In the genomic region with DNA sequence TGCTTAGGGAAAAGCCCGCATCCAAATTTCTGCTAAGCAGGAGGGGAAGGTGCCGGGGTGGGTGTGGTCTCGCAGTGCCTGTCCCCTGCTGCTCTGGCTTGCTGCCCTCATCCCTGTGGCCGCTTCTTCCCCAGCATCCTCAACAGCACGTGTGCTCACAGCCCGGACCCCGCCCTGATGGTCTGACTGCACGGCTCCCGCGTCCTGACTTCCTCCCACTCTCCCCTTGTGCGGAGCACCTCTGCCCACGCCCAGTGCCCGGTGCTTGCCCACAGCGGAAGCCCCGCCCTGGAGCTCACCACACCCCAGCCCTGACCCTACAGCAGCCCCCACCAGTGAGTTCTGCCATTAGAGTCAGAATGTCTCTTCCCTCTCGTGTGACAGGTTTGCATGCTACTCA, we compare ENCODE assay signal across 22 cellular contexts.
"Had no signal": no experiment of that assay in that cellular context is flagged by ENCODE, and none has a peak within 500 bp of the region (broad histone marks: within the 10 kb centered on the region; RNA-seq: fewer than 3 reads in every experiment).

No MANE protein-coding gene starts in this region.

- ATAC-seq: activated naive CD8-positive, alpha-beta T cell treated with anti-CD3 and anti-CD28 coated beads, Interleukin-2, amount 50 U/mL, for 24 hours; gastroesophageal sphincter; heart left ventricle; mucosa of descending colon; T-cell had no signal

- H3K27me3 Mint-ChIP-seq: activated CD4-positive, alpha-beta T cell treated with anti-CD3 and anti-CD28 coated beads, Interleukin-2, amount 10 ng/mL, durations not matched to agents 24 days and 14 days; activated naive CD8-positive, alpha-beta T cell treated with anti-CD3 and anti-CD28 coated beads, Interleukin-2, amount 50 U/mL, for 24 hours; central memory CD8-positive, alpha-beta T cell; T-cell had no signal

- H3K36me3 Mint-ChIP-seq: activated naive CD4-positive, alpha-beta T cell treated with anti-CD3 and anti-CD28 coated beads, Interleukin-2, amount 10 ng/mL, durations not matched to agents 7 days and 5 days; memory B cell; naive B cell; T-cell had no signal

- H3K36me3 ChIP-seq: esophagus muscularis mucosa, gastroesophageal sphincter, heart left ventricle, stomach had no signal

- H3K9me3 Mint-ChIP-seq: activated CD4-positive, alpha-beta T cell treated with anti-CD3 and anti-CD28 coated beads, Interleukin-2, amount 10 ng/mL, durations not matched to agents 24 days and 14 days; activated naive CD4-positive, alpha-beta T cell treated with anti-CD3 and anti-CD28 coated beads, Interleukin-2, amount 10 ng/mL, durations not matched to agents 7 days and 5 days; activated naive CD8-positive, alpha-beta T cell treated with anti-CD3 and anti-CD28 coated beads, Interleukin-2, amount 50 U/mL, for 24 hours; central memory CD8-positive, alpha-beta T cell; memory B cell; naive B cell; neural crest cell; T-cell had no signal

- DNase-seq: activated CD4-positive, alpha-beta T cell treated with anti-CD3 and anti-CD28 coated beads, Interleukin-2, amount 10 ng/mL, durations not matched to agents 24 days and 14 days; activated CD8-positive, alpha-beta memory T cell treated with anti-CD3 and anti-CD28 coated beads for 24 hours; activated CD8-positive, alpha-beta memory T cell treated with anti-CD3 and anti-CD28 coated beads, Interleukin-2, amount 50 U/mL, for 48 hours; activated effector memory CD4-positive, alpha-beta T cell treated with Interleukin-2 at 50 U/mL for 16 hours; activated naive CD4-positive, alpha-beta T cell treated with anti-CD3 and anti-CD28 coated beads, Interleukin-2, amount 10 ng/mL, durations not matched to agents 7 days and 5 days; activated naive CD8-positive, alpha-beta T cell treated with anti-CD3 and anti-CD28 coated beads, Interleukin-2, amount 50 U/mL, for 24 hours; activated T-cell treated with anti-CD3 and anti-CD28 coated beads, Interleukin-2, amount 50 U/mL, for 48 hours; kidney glomerular epithelial cell; naive B cell; stimulated activated CD4-positive, alpha-beta T cell treated with anti-CD3 and anti-CD28 coated beads, Interleukin-2, amount 100 ng/mL, for 48 hours; stomach; T-cell; trophoblast cell had no signal

- H3K27ac ChIP-seq: coronary artery, esophagus muscularis mucosa, gastroesophageal sphincter, heart left ventricle, stomach had no signal

- H3K27ac Mint-ChIP-seq: activated CD4-positive, alpha-beta T cell treated with anti-CD3 and anti-CD28 coated beads, Interleukin-2, amount 10 ng/mL, durations not matched to agents 24 days and 14 days; activated naive CD4-positive, alpha-beta T cell treated with anti-CD3 and anti-CD28 coated beads, Interleukin-2, amount 10 ng/mL, durations not matched to agents 7 days and 5 days; activated naive CD8-positive, alpha-beta T cell treated with anti-CD3 and anti-CD28 coated beads, Interleukin-2, amount 50 U/mL, for 24 hours; memory B cell; naive B cell; progenitor cell of endocrine pancreas; T-cell had no signal

- H3K4me3 ChIP-seq: coronary artery, esophagus muscularis mucosa, gastroesophageal sphincter, heart left ventricle, mucosa of descending colon, stomach had no signal

- H3K4me3 Mint-ChIP-seq: activated CD4-positive, alpha-beta T cell treated with anti-CD3 and anti-CD28 coated beads, Interleukin-2, amount 10 ng/mL, durations not matched to agents 24 days and 14 days; activated naive CD4-positive, alpha-beta T cell treated with anti-CD3 and anti-CD28 coated beads, Interleukin-2, amount 10 ng/mL, durations not matched to agents 7 days and 5 days; activated naive CD8-positive, alpha-beta T cell treated with anti-CD3 and anti-CD28 coated beads, Interleukin-2, amount 50 U/mL, for 24 hours; central memory CD8-positive, alpha-beta T cell; memory B cell; neural crest cell; T-cell had no signal

- H3K9me3 ChIP-seq: esophagus muscularis mucosa, gastroesophageal sphincter, heart left ventricle, mucosa of descending colon, stomach had no signal
